Comparison of ENCODE assay signal across 30 cellular contexts in the genomic region with DNA sequence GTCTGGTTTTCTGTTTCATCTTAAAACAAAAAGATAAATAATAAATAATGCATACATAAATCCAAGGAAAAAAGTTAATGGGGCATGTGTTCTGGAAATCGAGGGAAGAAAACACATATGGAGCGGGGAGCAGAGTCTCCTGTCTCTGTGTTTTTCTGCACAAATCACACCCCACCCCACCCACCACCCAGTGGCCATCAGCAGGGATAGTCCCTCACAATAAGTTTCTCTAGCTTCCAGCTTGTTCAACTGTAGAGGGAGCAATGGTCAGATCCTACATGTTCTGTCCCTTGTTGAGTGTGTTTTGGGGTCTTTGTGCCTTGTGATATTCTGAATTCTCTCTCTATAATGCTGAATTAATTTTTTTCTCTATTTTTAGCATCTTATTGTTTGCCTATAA. TPM values are rescaled to one million over a fixed set of nuclear protein-coding genes. Genes with fewer than 3 reads are reported as not detected.
"Had no signal": no experiment of that assay in that cellular context is flagged by ENCODE, and none has a peak within 500 bp of the region (broad histone marks: within the 10 kb centered on the region; RNA-seq: fewer than 3 reads in every experiment).

No MANE protein-coding gene starts in this region.

- ATAC-seq: activated CD8-positive, alpha-beta T cell treated with anti-CD3 and anti-CD28 coated beads for 36 hours; PC-3 had no signal

- H3K4me3 ChIP-seq: ascending aorta, cardiac muscle cell, MG63, Peyer's patch, SJSA1 had no signal

- H3K9me3 ChIP-seq: ascending aorta, MG63, Peyer's patch, SJSA1 had no signal

- H3K36me3 ChIP-seq: ascending aorta, cardiac muscle cell, MG63, Peyer's patch, SJSA1, WERI-Rb-1 had no signal

- H3K27ac ChIP-seq: ascending aorta, cardiac muscle cell, Peyer's patch, SJSA1, WERI-Rb-1 had no signal

- H3K4me1 ChIP-seq: ascending aorta, Peyer's patch, SJSA1 had no signal

- DNase-seq: activated CD4-positive, alpha-beta T cell treated with anti-CD3 and anti-CD28 coated beads, Interleukin-2, amount 10 ng/mL, durations not matched to agents 24 days and 14 days; activated CD4-positive, alpha-beta T cell treated with anti-CD3 and anti-CD28 coated beads, Interleukin-2, amount 50 U/mL, for 4 hours; activated CD8-positive, alpha-beta T cell treated with anti-CD3 and anti-CD28 coated beads for 36 hours; activated gamma-delta T cell; activated naive CD4-positive, alpha-beta T cell treated with Interleukin-2 at 50 U/mL for 16 hours; activated naive CD8-positive, alpha-beta T cell treated with anti-CD3 and anti-CD28 coated beads, Interleukin-2, amount 10 ng/mL, durations not matched to agents 7 days and 5 days; activated T-cell treated with anti-CD3 and anti-CD28 coated beads, Interleukin-2, amount 50 U/mL, for 24 hours; amygdala; Kasumi-1; MG63; NCI-H1092; NCI-H1436 treated with DMSO at 0.1 percent for 48 hours; NCI-H1694 treated with DMSO at 0.1 percent for 48 hours; NCI-H2029; NCI-H345; NCI-H510A; NCI-H748 treated with DMSO at 0.1 percent for 48 hours; NK-92 treated with Interleukin-12 subunit alpha and Interleukin-12 subunit beta, amount 100 ng/mL, for 24 hours; PC-3; Peyer's patch; RPMI8226; SHP77 treated with DMSO at 0.1 percent for 48 hours; SW 1271; T-helper 1 cell; T-helper 2 cell; T1000; WERI-Rb-1 had no signal

- H3K27me3 ChIP-seq: ascending aorta, cardiac muscle cell, MG63, Peyer's patch had no signal

RNA-seq across cellular contexts. Expression of a gene that starts 26.8 kb away (rescaled TPM):
- total RNA-seq: activated CD4-positive, alpha-beta T cell treated with anti-CD3 and anti-CD28 coated beads, Interleukin-2, amount 10 ng/mL, durations not matched to agents 24 days and 14 days had no signal
